In genomic region chr3:47414161-47414564, GRCh38 we compare ENCODE assay signal across 23 cellular contexts. TPM values are rescaled to one million over a fixed set of nuclear protein-coding genes. Genes with fewer than 3 reads are reported as not detected.
DNase-seq lines count a peak whose midpoint lies in the region; TF ChIP-seq lines count a peak whose summit lies in the region.
"Had no signal": no experiment of that assay in that cellular context is flagged by ENCODE, and none has a peak within 500 bp of the region (broad histone marks: within the 10 kb centered on the region; RNA-seq: fewer than 3 reads in every experiment).

No MANE protein-coding gene starts in this region.

- H3K14ac ChIP-seq in neuronal stem cell (ENCODE audit: low read length) = no peak overlapping the region

- H2AFZ ChIP-seq in neuronal stem cell (ENCODE audit: low read length) = no peak overlapping the region
- H2AFZ ChIP-seq: neural progenitor cell had no signal

- H3K4me1 ChIP-seq in HEK293 (ENCODE audit: control insufficient read depth, insufficient read depth, low read length) = no peaks in the 10 kb centered on the region
- H3K4me1 ChIP-seq in neuronal stem cell (ENCODE audit: control insufficient read depth in 2 of 2, insufficient read depth in 1 of 2, low read depth in 1 of 2, low read length in 2 of 2) = peaks cover 0 to 1% of the 10 kb centered on the region in 2 donors
- H3K4me1 ChIP-seq: ascending aorta, left lung, neural progenitor cell, psoas muscle, uterus had no signal

- no peaks in the 10 kb centered on the region for H3K27me3 Mint-ChIP-seq in chondrocyte (ENCODE audit: low read depth)
- H3K27me3 Mint-ChIP-seq: activated naive CD4-positive, alpha-beta T cell treated with anti-CD3 and anti-CD28 coated beads, Interleukin-2, amount 50 U/mL, for 24 hours; CD4-positive, alpha-beta T cell had no signal

- H3K36me3 Mint-ChIP-seq in chondrocyte (ENCODE audit: low read depth) = peaks cover 9% of the 10 kb centered on the region

- CTCF ChIA-PET in HEK293 (lab: Yijun Ruan, JAX) = no interaction called here

- no peak overlapping the region for H3K4me3 Mint-ChIP-seq in chondrocyte (ENCODE audit: unreplicated experiment)
- H3K4me3 Mint-ChIP-seq: activated naive CD4-positive, alpha-beta T cell treated with anti-CD3 and anti-CD28 coated beads, Interleukin-2, amount 50 U/mL, for 24 hours; activated T-cell treated with anti-CD3 and anti-CD28 coated beads, Interleukin-2, amount 50 U/mL, for 72 hours; CD4-positive, alpha-beta T cell had no signal

- H3K4me2 ChIP-seq in neuronal stem cell (ENCODE audit: insufficient read depth, low read length, poor library complexity, severe bottlenecking) = no peak overlapping the region
- H3K4me2 ChIP-seq: neural progenitor cell had no signal

- no peak overlapping the region for H3K18ac ChIP-seq in neuronal stem cell (ENCODE audit: low read length)

- no peak overlapping the region for H2BK120ac ChIP-seq in neuronal stem cell (ENCODE audit: low read depth, low read length)

- H2BK15ac ChIP-seq in neuronal stem cell (ENCODE audit: low read length) = no peak overlapping the region

- no peaks in the 10 kb centered on the region for H3K9me3 Mint-ChIP-seq in chondrocyte (ENCODE audit: low read depth)
- H3K9me3 Mint-ChIP-seq: activated naive CD4-positive, alpha-beta T cell treated with anti-CD3 and anti-CD28 coated beads, Interleukin-2, amount 50 U/mL, for 24 hours; activated T-cell treated with anti-CD3 and anti-CD28 coated beads, Interleukin-2, amount 50 U/mL, for 72 hours; CD4-positive, alpha-beta T cell; neural progenitor cell had no signal

- H2BK12ac ChIP-seq in neuronal stem cell (ENCODE audit: low read length) = no peak overlapping the region

- no peak overlapping the region for H4K8ac ChIP-seq in neuronal stem cell (ENCODE audit: low read depth, low read length)

- H4K91ac ChIP-seq in neuronal stem cell (ENCODE audit: low read depth, low read length, poor library complexity) = no peak overlapping the region

- H3K9me3 ChIP-seq in HEK293 (ENCODE audit: control insufficient read depth, insufficient read depth, low read depth, low read length) (no peaks in the 10 kb centered on the region), neuronal stem cell (replicated peaks in 1 of 2; ENCODE audit: control insufficient read depth in 2 of 2, insufficient read depth in 1 of 2, low read depth in 1 of 2, low read length in 2 of 2) (peaks cover 0 to 6% of the 10 kb centered on the region in 2 donors)
- H3K9me3 ChIP-seq: ascending aorta, left lung, mucosa of descending colon, psoas muscle, uterus had no signal

- H3K27ac Mint-ChIP-seq in chondrocyte (ENCODE audit: unreplicated experiment) = peak overlapping the region; percentile 12
- H3K27ac Mint-ChIP-seq: CD4-positive, alpha-beta T cell had no signal

- H2BK5ac ChIP-seq in neuronal stem cell (ENCODE audit: low read length) = no peak overlapping the region

- DNase-seq in AG08396 (ENCODE audit: low spot score) (peak; percentile 13), chondrocyte (ENCODE audit: low spot score) (no peak), neuronal stem cell (ENCODE audit: low spot score) (no peak), ureter (ENCODE audit: low spot score) (no peak), midbrain (lab: John Stamatoyannopoulos, UW) (no peak), NCI-H2029 treated with DMSO at 0.1 percent for 48 hours (lab: John Stamatoyannopoulos, UW) (no peak)
- no peak for DNase-seq in activated CD8-positive, alpha-beta memory T cell treated with anti-CD3 and anti-CD28 coated beads, Interleukin-2, amount 50 U/mL, for 4 hours
- DNase-seq: activated T-cell treated with anti-CD3 and anti-CD28 coated beads, Interleukin-2, amount 50 U/mL, for 72 hours; CD4-positive, alpha-beta T cell; effector memory CD4-positive, alpha-beta T cell; Karpas-422; left lung; NCI-H2107; NCI-H524; psoas muscle; stimulated activated CD4-positive, alpha-beta T cell treated with anti-CD3 and anti-CD28 coated beads, Interleukin-4, amount 100 ng/mL, for 4 hours; T-helper 9 cell; uterus had no signal

- POLR2A ChIA-PET in HEK293 (lab: Yijun Ruan, JAX) = interaction anchor here (0.5 to 0.6 kb wide), 2 partner anchors 32 to 37 kb away, joined by 3 to 4 read pairs; no protein-coding TSS in a partner anchor

- TF ChIP-seq CTCF in HEK293 (tag by site-specific recombination; IDR thresholded peaks at IDR 0.05) (no peak), chondrocyte (IDR thresholded peaks at IDR 0.05) (no peak)

- no peaks in the 10 kb centered on the region for H3K4me1 Mint-ChIP-seq in chondrocyte (ENCODE audit: low read depth)
- H3K4me1 Mint-ChIP-seq: activated naive CD4-positive, alpha-beta T cell treated with anti-CD3 and anti-CD28 coated beads, Interleukin-2, amount 50 U/mL, for 24 hours had no signal

- no peak overlapping the region for H3K4ac ChIP-seq in neuronal stem cell (ENCODE audit: low read length)

- H3K27ac ChIP-seq in HEK293 (ENCODE audit: extremely low read depth, low read depth, low read length) (no peak overlapping the region), neuronal stem cell (replicated peaks; ENCODE audit: low read length) (no peak overlapping the region)
- H3K27ac ChIP-seq: ascending aorta, left lung, neural progenitor cell, psoas muscle, uterus had no signal

- peak overlapping the region; percentile 64 for H3K9ac ChIP-seq in neuronal stem cell (ENCODE audit: low read depth, low read length, poor library complexity)
- H3K9ac ChIP-seq: neural progenitor cell had no signal

- no peaks in the 10 kb centered on the region for H3K27me3 ChIP-seq in neuronal stem cell (ENCODE audit: control insufficient read depth in 3 of 3, insufficient read depth in 3 of 3, low read depth in 1 of 3, low read length in 3 of 3)
- H3K27me3 ChIP-seq: ascending aorta, left lung, neural progenitor cell, uterus had no signal

- peaks cover 0 to 81% of the 10 kb centered on the region in 2 experiments; a peak in 1 of 3 replicates for H3K36me3 ChIP-seq in HEK293 (ENCODE audit: control insufficient read depth in 2 of 2, insufficient read depth in 1 of 2, low read length in 2 of 2)
- peaks cover 52 to 81% of the 10 kb centered on the region in 2 donors for H3K36me3 ChIP-seq in neuronal stem cell (replicated peaks in 1 of 2; ENCODE audit: control insufficient read depth in 2 of 2, insufficient read depth in 2 of 2, low read length in 2 of 2)
- H3K36me3 ChIP-seq: neural progenitor cell, uterus had no signal

- no peak overlapping the region for H2AK5ac ChIP-seq in neuronal stem cell (ENCODE audit: low read depth, low read length)

- peaks cover 9% of the 10 kb centered on the region for H3K79me1 ChIP-seq in neuronal stem cell (ENCODE audit: low read depth, low read length)

- WGBS in neuronal stem cell (ENCODE audit: extremely low coverage in 2 of 2, insufficient read length in 2 of 2, insufficient replicate concordance in 1 of 2), 2 donors = no CpG with 5 or more reads among the region's 3 CpGs

- H3K4me3 ChIP-seq in HEK293 (ENCODE audit: low read depth, low read length) = no peak overlapping the region
- H3K4me3 ChIP-seq in neuronal stem cell (ENCODE audit: low read length in 2 of 2) = no peak overlapping the region
- H3K4me3 ChIP-seq: ascending aorta, left lung, mucosa of descending colon, neural progenitor cell, psoas muscle, uterus had no signal

- H3K23ac ChIP-seq in neuronal stem cell (ENCODE audit: low read depth, low read length, poor library complexity) = peak overlapping the region; percentile 81

TF ChIP-seq in HEK293, 187 proteins besides CTCF, POLR2A, EP300 and RAD21:
- TF ChIP-seq ZIC2 (tag by site-specific recombination; IDR thresholded peaks at IDR 0.05) (0 out of 2 replicates have a peak, but pooled peaks have one; percentile 19), SCRT2 (tag by site-specific recombination; IDR thresholded peaks at IDR 0.05) (0 out of 2 replicates have a peak, but pooled peaks have one; percentile 14), PATZ1 (tag by site-specific recombination; IDR thresholded peaks at IDR 0.05) (no peak), ZNF214 (tag by site-specific recombination; IDR thresholded peaks at IDR 0.05; ENCODE audit: borderline replicate concordance) (no peak), ZNF157 (tag by site-specific recombination; IDR thresholded peaks at IDR 0.05) (no peak), ZNF140 (tag by site-specific recombination; IDR thresholded peaks at IDR 0.05) (no peak), ZNF16 (tag by site-specific recombination; IDR thresholded peaks at IDR 0.05; ENCODE audit: low read depth) (no peak)

RNA-seq across cellular contexts. Expression of gene PTPN23, which starts 33.3 kb away (rescaled TPM):
- total RNA-seq in chondrocyte (43.5 to 49.5 TPM (median 47.8 TPM) in 3 replicates), ureter (55.1 TPM)
- polyA plus RNA-seq in neuronal stem cell (2013, experiment 1 of 2) = 16.8 TPM
- 16.8 TPM for polyA plus RNA-seq in neuronal stem cell (2013, experiment 2 of 2)
